8 cellular contexts compared by ENCODE assay signal in genomic region chr5:61332891-61333350, GRCh38. TPM values are rescaled to one million over a fixed set of nuclear protein-coding genes. Genes with fewer than 3 reads are reported as not detected.
A peak's percentile ranks its signal among the peaks of the same experiment; 100 is the strongest.
DNase-seq lines count a peak whose midpoint lies in the region; ATAC-seq and TF ChIP-seq lines count a peak whose summit lies in the region.

No MANE protein-coding gene starts in this region.

- BruUV-seq in Panc1 (replicated peaks; lab: Mats Ljungman, UMichigan), result no TSS peak

- intact Hi-C loops in Panc1 (cut with micrococcal nuclease; ENCODE audit: unreplicated experiment) (loop anchor here (10.0 kb wide), 1 partner anchor 482 kb away; no protein-coding TSS in a partner anchor), left ventricle myocardium inferior (cut with micrococcal nuclease) (loop anchor here (5.0 to 10.0 kb wide), 2 partner anchors 72 to 324 kb away; no protein-coding TSS in a partner anchor)

- H3K27me3 ChIP-seq in Panc1 (ENCODE audit: control insufficient read depth, insufficient read depth, low read length), result no peaks in the 10 kb centered on the region
- no peaks in the 10 kb centered on the region for H3K27me3 ChIP-seq in left ventricle myocardium inferior (ENCODE audit: low read depth)

- ATAC-seq in Panc1 (peak; percentile 16), GM21825 (IDR thresholded peaks at IDR 0.05; ENCODE audit: unreplicated experiment) (no peak), GM21423 (IDR thresholded peaks at IDR 0.05; ENCODE audit: unreplicated experiment) (no peak)
- ATAC-seq in activated naive CD8-positive, alpha-beta T cell treated with anti-CD3 and anti-CD28 coated beads, Interleukin-2, amount 50 U/mL, for 24 hours, result no peak

- H3K4me1 Mint-ChIP-seq in activated naive CD8-positive, alpha-beta T cell treated with anti-CD3 and anti-CD28 coated beads, Interleukin-2, amount 50 U/mL, for 24 hours, result peaks cover 42% of the 10 kb centered on the region
- H3K4me1 Mint-ChIP-seq in progenitor cell of endocrine pancreas (ENCODE audit: low read depth), result peaks cover 32% of the 10 kb centered on the region

- TF ChIP-seq CTCF in GM12865 (IDR thresholded peaks at IDR 0.05; ENCODE audit: insufficient read depth, low read depth, low read length, missing control alignments) (no peak), Panc1 (IDR thresholded peaks at IDR 0.05) (no peak), left ventricle myocardium inferior (IDR thresholded peaks at IDR 0.05; ENCODE audit: borderline replicate concordance) (no peak), progenitor cell of endocrine pancreas (IDR thresholded peaks at IDR 0.05; ENCODE audit: unreplicated experiment) (no peak)

- H3K4me1 ChIP-seq in Panc1 (ENCODE audit: control insufficient read depth, insufficient read depth, low read length) (peaks cover 14% of the 10 kb centered on the region), left ventricle myocardium inferior (peaks cover 54% of the 10 kb centered on the region)

- CTCF ChIA-PET in Panc1 (lab: Charles Lee), result no interaction called here

- H3K9me3 ChIP-seq in Panc1 (ENCODE audit: control insufficient read depth, insufficient read depth, low read depth, low read length), result no peaks in the 10 kb centered on the region
- H3K9me3 ChIP-seq in left ventricle myocardium inferior (replicated peaks), result no peaks in the 10 kb centered on the region

- H3K36me3 ChIP-seq in Panc1 (ENCODE audit: control insufficient read depth, insufficient read depth, low read length), result no peaks in the 10 kb centered on the region; the same call in 1 of the 2 replicates
- peaks cover 7% of the 10 kb centered on the region for H3K36me3 ChIP-seq in left ventricle myocardium inferior

- in situ Hi-C loops in Panc1 (cut with HindIII; ENCODE audit: low pct_unique_long_range_greater_than_20kb, low sequenced_read_pairs), result no loop called here

- H3K4me3 Mint-ChIP-seq in activated naive CD8-positive, alpha-beta T cell treated with anti-CD3 and anti-CD28 coated beads, Interleukin-2, amount 50 U/mL, for 24 hours, result peak overlapping the region; percentile 79
- peak overlapping the region; percentile 86 for H3K4me3 Mint-ChIP-seq in progenitor cell of endocrine pancreas (ENCODE audit: low read depth)

- H3K4me3 ChIP-seq in GM12865 (ENCODE audit: low read depth, low read length) (peak overlapping the region; percentile 76), Panc1 (ENCODE audit: low read depth in 2 of 2, low read length in 2 of 2) (peak overlapping the region; percentile 76 to 84), left ventricle myocardium inferior (peak overlapping the region; percentile 98)

- DNase-seq in GM12865 (ENCODE audit: low read depth), result peak; percentile 51
- DNase-seq in Panc1 (ENCODE audit: low read depth, low spot score), result no peak
- DNase-seq in activated naive CD8-positive, alpha-beta T cell treated with anti-CD3 and anti-CD28 coated beads, Interleukin-2, amount 50 U/mL, for 24 hours, result peak; percentile 40
- DNase-seq in left ventricle myocardium inferior, result peak; percentile 47
- no peak for DNase-seq in progenitor cell of endocrine pancreas (ENCODE audit: low spot score, unreplicated experiment)
- DNase-seq in NCI-H526 treated with DMSO at 0.1 percent for 48 hours (lab: John Stamatoyannopoulos, UW), result no peak

- no peak overlapping the region for H3K27ac Mint-ChIP-seq in activated naive CD8-positive, alpha-beta T cell treated with anti-CD3 and anti-CD28 coated beads, Interleukin-2, amount 50 U/mL, for 24 hours
- H3K27ac Mint-ChIP-seq in progenitor cell of endocrine pancreas, result no peak overlapping the region

- H3K27ac ChIP-seq in Panc1 (ENCODE audit: low read length) (peak overlapping the region; percentile 48; the same call in 1 of the 2 replicates), left ventricle myocardium inferior (replicated peaks) (peak overlapping the region; percentile 85)

- H3K36me3 Mint-ChIP-seq in activated naive CD8-positive, alpha-beta T cell treated with anti-CD3 and anti-CD28 coated beads, Interleukin-2, amount 50 U/mL, for 24 hours (ENCODE audit: low read depth), result peaks cover 9% of the 10 kb centered on the region
- H3K36me3 Mint-ChIP-seq in progenitor cell of endocrine pancreas (ENCODE audit: insufficient read depth), result peaks cover 11% of the 10 kb centered on the region

- H3K9me3 Mint-ChIP-seq in activated naive CD8-positive, alpha-beta T cell treated with anti-CD3 and anti-CD28 coated beads, Interleukin-2, amount 50 U/mL, for 24 hours, result no peaks in the 10 kb centered on the region
- H3K9me3 Mint-ChIP-seq in progenitor cell of endocrine pancreas (ENCODE audit: low read depth), result no peaks in the 10 kb centered on the region

- POLR2A ChIA-PET in Panc1 (lab: Charles Lee), result interaction anchor here (0.6 kb wide), 1 partner anchor 36 kb away, joined by 3 read pairs; no protein-coding TSS in a partner anchor

- peaks cover 14% of the 10 kb centered on the region for H3K27me3 Mint-ChIP-seq in activated naive CD8-positive, alpha-beta T cell treated with anti-CD3 and anti-CD28 coated beads, Interleukin-2, amount 50 U/mL, for 24 hours
- peaks cover 9% of the 10 kb centered on the region for H3K27me3 Mint-ChIP-seq in progenitor cell of endocrine pancreas

RNA-seq across cellular contexts. Expression of gene ZSWIM6, which starts 0.9 kb away (rescaled TPM):
- total RNA-seq in Panc1 (2021; ENCODE audit: unreplicated experiment) (10.8 TPM), left ventricle myocardium inferior (5.7 TPM), progenitor cell of endocrine pancreas (33.4 and 35.2 TPM in 2 replicates)
- polyA plus RNA-seq in Panc1 (2012; ENCODE audit: insufficient read length), result 5.0 TPM

Comparison
In these comparisons a context has a peak if more than half of its experiments do, and no peak if none do; other contexts are left out.
1. DNase-seq: peak in GM12865 (single experiment), activated naive CD8-positive, alpha-beta T cell treated with anti-CD3 and anti-CD28 coated beads, Interleukin-2, amount 50 U/mL, for 24 hours (single experiment) and left ventricle myocardium inferior (single experiment); none in Panc1 (single experiment), progenitor cell of endocrine pancreas (single experiment) and NCI-H526 treated with DMSO at 0.1 percent for 48 hours (single experiment).
2. Peak in every context shown above with its lines, with median percentiles within 50 percentile points of each other: H3K4me3 ChIP-seq.